Comparison of ENCODE assay signal across 1 cellular context in genomic region chr12:53355121-53355520, GRCh38.
TF ChIP-seq lines count a peak whose summit lies in the region.

No MANE protein-coding gene starts in this region.

TF ChIP-seq in K562, 482 proteins besides CTCF, POLR2A, EP300 and RAD21 (continued from another document and continues in another):
- TF ChIP-seq VEZF1 (CRISPR knock-in tag; IDR thresholded peaks at IDR 0.05) = peak; percentile 79
- no peak for TF ChIP-seq ATF6 (CRISPR knock-in tag; IDR thresholded peaks at IDR 0.05)
- TF ChIP-seq MTA2 (IDR thresholded peaks at IDR 0.05; ENCODE audit: low read depth) = 0 out of 2 replicates have a peak, but pooled peaks have one; percentile 25
- TF ChIP-seq ETS2 (tag; IDR thresholded peaks at IDR 0.05; ENCODE audit: borderline replicate concordance, poor library complexity, severe bottlenecking) = no peak
- TF ChIP-seq ZBTB1 (CRISPR knock-in tag; IDR thresholded peaks at IDR 0.05; ENCODE audit: borderline replicate concordance, low read depth) = no peak
- no peak for TF ChIP-seq KDM2B (CRISPR knock-in tag; IDR thresholded peaks at IDR 0.05)
- peak; percentile 65 for TF ChIP-seq ZEB2 (IDR thresholded peaks at IDR 0.05)
- TF ChIP-seq MGA (IDR thresholded peaks at IDR 0.05) = no peak
- TF ChIP-seq MXD1 (CRISPR knock-in tag; IDR thresholded peaks at IDR 0.05; ENCODE audit: borderline replicate concordance, poor library complexity, severe bottlenecking) = no peak
- TF ChIP-seq FOXM1 (IDR thresholded peaks at IDR 0.05; ENCODE audit: low read depth) = no peak
- no peak for TF ChIP-seq FOXM1 (CRISPR knock-in tag; IDR thresholded peaks at IDR 0.05; ENCODE audit: low read depth)
- TF ChIP-seq PHTF2 (CRISPR knock-in tag; IDR thresholded peaks at IDR 0.05) = no peak
- 0 out of 2 replicates have a peak, but pooled peaks have one; percentile 7 for TF ChIP-seq ZNF407 (IDR thresholded peaks at IDR 0.05; ENCODE audit: low read depth)
- TF ChIP-seq EP400 (IDR thresholded peaks at IDR 0.05) = peak; percentile 60; the same call in 1 of the 2 replicates
- TF ChIP-seq ZFPM2 (CRISPR knock-in tag; IDR thresholded peaks at IDR 0.05) = no peak
- no peak for TF ChIP-seq MAX (CRISPR knock-in tag; IDR thresholded peaks at IDR 0.05)
- TF ChIP-seq E4F1 (CRISPR knock-in tag; IDR thresholded peaks at IDR 0.05; ENCODE audit: borderline replicate concordance) = no peak
- TF ChIP-seq RHOXF2B (CRISPR knock-in tag; conservative IDR thresholded peaks at IDR 0.05) = no peak
- peak; percentile 66 for TF ChIP-seq HNRNPK (IDR thresholded peaks at IDR 0.05; ENCODE audit: low read depth, low read length, poor library complexity, severe bottlenecking)
- TF ChIP-seq SOX6 (IDR thresholded peaks at IDR 0.05) = peak; percentile 49; the same call in 1 of the 2 replicates
- peak; percentile 78 for TF ChIP-seq ARID1B (IDR thresholded peaks at IDR 0.05)
- no peak for TF ChIP-seq ELF2 (CRISPR knock-in tag; IDR thresholded peaks at IDR 0.05)
- 0 out of 2 replicates have a peak, but pooled peaks have one; percentile 24 for TF ChIP-seq ZNF395 (CRISPR knock-in tag; IDR thresholded peaks at IDR 0.05)
